In the genomic region with DNA sequence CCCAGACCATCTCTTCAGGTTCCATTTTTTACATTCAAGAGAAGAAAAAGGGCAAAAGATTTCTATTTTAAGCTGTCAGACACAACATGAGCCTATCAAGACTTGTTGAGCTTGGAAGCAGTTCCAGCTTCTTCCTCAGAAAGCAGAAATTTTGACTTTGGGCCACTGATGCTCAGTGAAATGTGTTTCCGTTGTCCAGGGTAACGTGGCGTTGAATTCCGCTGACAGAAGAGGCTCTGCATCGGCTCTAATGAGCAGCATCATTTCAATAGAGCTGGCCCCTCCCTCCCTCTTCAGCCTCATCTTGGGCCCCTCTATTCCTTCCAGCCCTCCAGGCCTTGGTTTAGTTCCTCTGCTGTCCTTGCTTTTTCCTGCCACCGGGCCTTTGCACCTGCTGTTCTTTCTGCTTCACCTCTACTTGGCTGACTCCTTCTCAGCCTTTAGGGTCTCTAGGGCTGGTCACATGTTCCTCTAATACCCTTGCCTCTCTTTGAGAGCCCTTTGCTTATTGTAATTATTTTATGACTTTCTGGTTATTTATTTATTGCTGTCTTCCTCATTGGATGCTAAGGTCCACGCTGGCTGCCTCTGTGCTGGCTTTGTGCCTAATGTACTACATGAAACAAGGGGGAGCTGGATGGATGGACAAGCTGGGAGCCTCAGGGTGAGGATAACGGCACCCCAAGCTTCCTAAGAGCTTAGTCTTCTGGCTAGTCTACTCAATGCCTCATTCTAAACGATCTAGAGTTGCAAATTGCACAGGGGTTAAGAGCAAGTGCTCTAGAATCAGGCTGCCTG, we compare ENCODE assay signal across 17 cellular contexts.
DNase-seq lines count a peak whose midpoint lies in the region; ATAC-seq and TF ChIP-seq lines count a peak whose summit lies in the region.
"Had no signal": no experiment of that assay in that cellular context is flagged by ENCODE, and none has a peak within 500 bp of the region (broad histone marks: within the 10 kb centered on the region; RNA-seq: fewer than 3 reads in every experiment).

No MANE protein-coding gene starts in this region.

- H3K36me3 Mint-ChIP-seq in CD4-positive, alpha-beta T cell (ENCODE audit: low read depth) = peaks cover 5% of the 10 kb centered on the region
- H3K36me3 Mint-ChIP-seq in brain (peaks cover 4% of the 10 kb centered on the region), nephron (ENCODE audit: low read depth) (no peaks in the 10 kb centered on the region)

- POLR2A ChIA-PET in CD4-positive, alpha-beta T cell (lab: Charles Lee) = no interaction called here

- H3K27ac Mint-ChIP-seq in CD4-positive, alpha-beta T cell = peak overlapping the region; percentile 33
- peak overlapping the region in 4 of 5 experiments; percentile 64 to 90 (median 81) for H3K27ac Mint-ChIP-seq in brain
- H3K27ac Mint-ChIP-seq in nephron = peak overlapping the region in 2 of 3 experiments; percentile 22 to 47
- H3K27ac Mint-ChIP-seq: activated CD8-positive, alpha-beta T cell treated with anti-CD3 and anti-CD28 coated beads, Interleukin-2, amount 10 ng/mL, durations not matched to agents 7 days and 5 days had no signal

- no peak for TF ChIP-seq CTCF in CD4-positive, alpha-beta T cell (IDR thresholded peaks at IDR 0.05)
- no peak for TF ChIP-seq CTCF in brain (conservative IDR thresholded peaks at IDR 0.05)
- no peak for TF ChIP-seq CTCF in nephron (IDR thresholded peaks at IDR 0.05; ENCODE audit: unreplicated experiment in 3 of 3)

- no peak overlapping the region for H3K4me3 Mint-ChIP-seq in CD4-positive, alpha-beta T cell
- H3K4me3 Mint-ChIP-seq in brain (no peak overlapping the region), nephron (no peak overlapping the region)
- H3K4me3 Mint-ChIP-seq: activated CD8-positive, alpha-beta T cell treated with anti-CD3 and anti-CD28 coated beads, Interleukin-2, amount 10 ng/mL, durations not matched to agents 7 days and 5 days had no signal

- intact Hi-C loops in CD4-positive, alpha-beta T cell (cut with DNase I, micrococcal nuclease) = no loop called here

- no peak for ATAC-seq in CD4-positive, alpha-beta T cell (ENCODE audit: poor library complexity)
- no peak for ATAC-seq in GM21723 (IDR thresholded peaks at IDR 0.05; ENCODE audit: unreplicated experiment)
- ATAC-seq: activated CD8-positive, alpha-beta T cell treated with anti-CD3 and anti-CD28 coated beads, Interleukin-2, amount 10 ng/mL, durations not matched to agents 7 days and 5 days; left lung; right lobe of liver had no signal

- H3K27me3 ChIP-seq in CD4-positive, alpha-beta T cell (ENCODE audit: control insufficient read depth, insufficient read depth, low read length) = no peaks in the 10 kb centered on the region
- H3K27me3 ChIP-seq: left lung, right lobe of liver had no signal

- no peaks in the 10 kb centered on the region for H3K9me3 Mint-ChIP-seq in CD4-positive, alpha-beta T cell
- H3K9me3 Mint-ChIP-seq in brain = peaks cover 0 to 4% (median 0%) of the 10 kb centered on the region in 5 experiments
- H3K9me3 Mint-ChIP-seq in nephron = no peaks in the 10 kb centered on the region

- peak; percentile 11 for DNase-seq in NCI-H1105 treated with DMSO at 0.1 percent for 48 hours (lab: John Stamatoyannopoulos, UW)
- DNase-seq in NCI-H1105 (lab: John Stamatoyannopoulos, UW) = no peak
- no peak for DNase-seq in CD4-positive, alpha-beta T cell
- no peak for DNase-seq in NCI-H1930 (lab: John Stamatoyannopoulos, UW)
- DNase-seq in CD1c-positive myeloid dendritic cell (ENCODE audit: extremely low spot score) = no peak
- DNase-seq: 8988T; activated CD8-positive, alpha-beta T cell treated with anti-CD3 and anti-CD28 coated beads, Interleukin-2, amount 10 ng/mL, durations not matched to agents 7 days and 5 days; amygdala; left lung; NCI-H1092; NCI-H526 treated with DMSO at 0.1 percent for 48 hours; nucleus accumbens; right lobe of liver; trophoblast cell had no signal

- CTCF ChIA-PET in CD4-positive, alpha-beta T cell (lab: Charles Lee) = no interaction called here

- H3K27ac ChIP-seq in CD4-positive, alpha-beta T cell (ENCODE audit: low read depth, low read length) = no peak overlapping the region
- H3K27ac ChIP-seq: left lung, right lobe of liver had no signal

- H3K4me1 Mint-ChIP-seq in CD4-positive, alpha-beta T cell (ENCODE audit: low read depth) = peaks cover 42% of the 10 kb centered on the region
- H3K4me1 Mint-ChIP-seq in brain = peaks cover 91% of the 10 kb centered on the region
- H3K4me1 Mint-ChIP-seq in nephron = peaks cover 76% of the 10 kb centered on the region

- H3K27me3 Mint-ChIP-seq in CD4-positive, alpha-beta T cell = no peaks in the 10 kb centered on the region
- peaks cover 5% of the 10 kb centered on the region for H3K27me3 Mint-ChIP-seq in brain
- H3K27me3 Mint-ChIP-seq in nephron (ENCODE audit: low read depth) = peaks cover 13% of the 10 kb centered on the region

- no peaks in the 10 kb centered on the region for H3K9me3 ChIP-seq in CD4-positive, alpha-beta T cell (ENCODE audit: control insufficient read depth, low read length)
- H3K9me3 ChIP-seq: left lung, right lobe of liver had no signal
